ENCODE assay signal across 20 cellular contexts in the genomic region with DNA sequence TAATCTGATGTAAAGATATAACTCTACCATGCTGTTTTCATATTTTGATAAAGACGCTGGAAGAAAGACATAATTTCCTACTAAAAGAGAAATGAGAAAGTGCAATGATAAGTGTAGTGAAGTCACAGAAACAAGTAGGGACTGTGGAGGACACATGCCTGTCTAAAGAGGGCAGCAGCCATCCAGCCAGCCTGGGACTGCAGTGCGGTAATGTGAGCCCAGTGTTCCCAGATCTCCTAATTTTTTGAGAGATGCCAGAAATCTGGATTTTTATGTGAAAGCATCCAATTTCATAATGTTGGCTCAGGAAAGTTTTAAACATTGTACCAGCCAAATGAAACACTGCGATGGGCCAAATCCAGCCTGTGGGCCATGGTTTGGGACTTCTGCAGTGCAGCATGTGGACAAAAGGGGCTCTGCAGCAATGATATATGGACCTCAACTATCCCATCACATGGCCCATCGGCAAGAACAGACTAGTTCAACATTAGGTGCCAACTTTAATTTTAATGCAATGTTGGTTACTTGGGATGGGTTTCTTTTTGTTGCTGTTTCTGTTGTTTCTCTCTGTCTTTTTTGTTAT.
"Had no signal": no experiment of that assay in that cellular context is flagged by ENCODE, and none has a peak within 500 bp of the region (broad histone marks: within the 10 kb centered on the region; RNA-seq: fewer than 3 reads in every experiment).

No MANE protein-coding gene starts in this region.

- H3K9me3 ChIP-seq: colonic mucosa, esophagus squamous epithelium, left ventricle myocardium inferior, neutrophil, sigmoid colon, SK-N-SH had no signal

- H3K9me2 ChIP-seq: SK-N-SH had no signal

- H3K4me3 ChIP-seq: colonic mucosa, dorsolateral prefrontal cortex, esophagus squamous epithelium, left ventricle myocardium inferior, sigmoid colon had no signal

- H3K4me3 Mint-ChIP-seq: activated CD4-positive, alpha-beta T cell treated with anti-CD3 and anti-CD28 coated beads, Interleukin-2, amount 10 ng/mL, durations not matched to agents 7 days and 5 days; central memory CD8-positive, alpha-beta T cell; effector memory CD8-positive, alpha-beta T cell; natural killer cell treated with Interleukin-12 subunit alpha and Interleukin-12 subunit beta and Interleukin-15 and Interleukin-18, amount 100 ng/mL, for 72 hours had no signal

- H3K36me3 Mint-ChIP-seq: activated naive CD4-positive, alpha-beta T cell treated with anti-CD3 and anti-CD28 coated beads, Interleukin-2, amount 50 U/mL, for 72 hours; natural killer cell treated with Interleukin-12 subunit alpha and Interleukin-12 subunit beta and Interleukin-15 and Interleukin-18, amount 100 ng/mL, for 72 hours had no signal

- H3K4me2 ChIP-seq: SK-N-SH had no signal

- H3K4me1 ChIP-seq: colonic mucosa, esophagus squamous epithelium, left ventricle myocardium inferior, sigmoid colon had no signal

- H3K27ac ChIP-seq: colonic mucosa, dorsolateral prefrontal cortex, esophagus squamous epithelium, left ventricle myocardium inferior, neutrophil, sigmoid colon had no signal

- H3K36me3 ChIP-seq: colonic mucosa, esophagus squamous epithelium, left ventricle myocardium inferior, neutrophil, sigmoid colon had no signal

- H3K9me3 Mint-ChIP-seq: activated CD4-positive, alpha-beta T cell treated with anti-CD3 and anti-CD28 coated beads, Interleukin-2, amount 10 ng/mL, durations not matched to agents 7 days and 5 days; central memory CD8-positive, alpha-beta T cell; effector memory CD8-positive, alpha-beta T cell; natural killer cell treated with Interleukin-12 subunit alpha and Interleukin-12 subunit beta and Interleukin-15 and Interleukin-18, amount 100 ng/mL, for 72 hours had no signal

- H3K9ac ChIP-seq: SK-N-SH had no signal

- DNase-seq: activated CD4-positive, alpha-beta T cell treated with anti-CD3 and anti-CD28 coated beads, Interleukin-2, amount 10 ng/mL, durations not matched to agents 7 days and 5 days; activated CD4-positive, CD25-positive, alpha-beta regulatory T cell treated with anti-CD3 and anti-CD28 coated beads, Interleukin-2, amount 50 U/mL, for 72 hours; activated gamma-delta T cell treated with Interleukin-2 at 50 U/mL for 16 hours; activated T-cell treated with anti-CD3 and anti-CD28 coated beads, Interleukin-2, amount 50 U/mL, for 1 hour; colonic mucosa; dorsolateral prefrontal cortex; effector memory CD8-positive, alpha-beta T cell; esophagus squamous epithelium; foreskin melanocyte; left ventricle myocardium inferior; midbrain; sigmoid colon; SK-N-SH; stimulated activated CD4-positive, alpha-beta T cell treated with anti-CD3 and anti-CD28 coated beads, Interleukin-2, amount 100 ng/mL, for 48 hours; stimulated activated CD8-positive, alpha-beta memory T cell treated with anti-CD3 and anti-CD28 coated beads, Interleukin-4, amount 100 ng/mL, for 48 hours; stimulated activated naive CD4-positive, alpha-beta T cell had no signal

- H3K27ac Mint-ChIP-seq: activated CD4-positive, alpha-beta T cell treated with anti-CD3 and anti-CD28 coated beads, Interleukin-2, amount 10 ng/mL, durations not matched to agents 7 days and 5 days; activated naive CD4-positive, alpha-beta T cell treated with anti-CD3 and anti-CD28 coated beads, Interleukin-2, amount 50 U/mL, for 72 hours; effector memory CD8-positive, alpha-beta T cell; natural killer cell treated with Interleukin-12 subunit alpha and Interleukin-12 subunit beta and Interleukin-15 and Interleukin-18, amount 100 ng/mL, for 72 hours had no signal

- ATAC-seq: activated naive CD4-positive, alpha-beta T cell treated with anti-CD3 and anti-CD28 coated beads, Interleukin-2, amount 50 U/mL, for 72 hours; effector memory CD8-positive, alpha-beta T cell; natural killer cell treated with Interleukin-12 subunit alpha and Interleukin-12 subunit beta and Interleukin-15 and Interleukin-18, amount 100 ng/mL, for 72 hours had no signal

- H3K27me3 ChIP-seq: colonic mucosa, dorsolateral prefrontal cortex, esophagus squamous epithelium, neutrophil, sigmoid colon had no signal

- H3K4me1 Mint-ChIP-seq: activated CD4-positive, alpha-beta T cell treated with anti-CD3 and anti-CD28 coated beads, Interleukin-2, amount 10 ng/mL, durations not matched to agents 7 days and 5 days had no signal

- H3K27me3 Mint-ChIP-seq: activated CD4-positive, alpha-beta T cell treated with anti-CD3 and anti-CD28 coated beads, Interleukin-2, amount 10 ng/mL, durations not matched to agents 7 days and 5 days; central memory CD8-positive, alpha-beta T cell; effector memory CD8-positive, alpha-beta T cell; natural killer cell treated with Interleukin-12 subunit alpha and Interleukin-12 subunit beta and Interleukin-15 and Interleukin-18, amount 100 ng/mL, for 72 hours had no signal
